19 cellular contexts compared by ENCODE assay signal in genomic region chr20:11143481-11143880, GRCh38.
A peak's percentile ranks its signal among the peaks of the same experiment; 100 is the strongest.
DNase-seq lines count a peak whose midpoint lies in the region; ATAC-seq and TF ChIP-seq lines count a peak whose summit lies in the region.
"Had no signal": no experiment of that assay in that cellular context is flagged by ENCODE, and none has a peak within 500 bp of the region (broad histone marks: within the 10 kb centered on the region; RNA-seq: fewer than 3 reads in every experiment).

No MANE protein-coding gene starts in this region.

- POLR2A ChIA-PET in IMR-90 (lab: Charles Lee; ENCODE audit: unreplicated experiment) (no interaction called here), WTC11 (lab: Charles Lee) (no interaction called here)

- CTCF ChIA-PET in IMR-90 (lab: Yijun Ruan, JAX) (no interaction called here), WTC11 (lab: Charles Lee) (no interaction called here)

- TF ChIP-seq POLR2A in IMR-90 (IDR thresholded peaks at IDR 0.05; ENCODE audit: low read depth, low read length) (no peak), suprapubic skin (IDR thresholded peaks at IDR 0.05) (no peak)

- peaks cover 53% of the 10 kb centered on the region for H3K4me1 Mint-ChIP-seq in chondrocyte (ENCODE audit: low read depth)
- no peaks in the 10 kb centered on the region for H3K4me1 Mint-ChIP-seq in WTC11
- H3K4me1 Mint-ChIP-seq: CD14-positive monocyte had no signal

- H3K27ac ChIP-seq in IMR-90 (ENCODE audit: insufficient read depth, low read length) (no peak overlapping the region), mesendoderm (ENCODE audit: low read depth, low read length) (no peak overlapping the region), suprapubic skin (peak overlapping the region; percentile 10)

- H2BK120ac ChIP-seq in IMR-90 (ENCODE audit: low read depth, low read length) (peak overlapping the region; percentile 37; the same call in 1 of the 2 replicates), mesendoderm (ENCODE audit: low read depth, low read length) (no peak overlapping the region)

- no CpG with 5 or more reads among the region's 2 CpGs for WGBS in IMR-90 (ENCODE audit: extremely low coverage in 2 of 2, insufficient read length in 1 of 2), 2 experiments
- WGBS in mesendoderm (ENCODE audit: extremely low coverage, insufficient coverage, low lambda C conversion rate), result no CpG with 5 or more reads among the region's 2 CpGs
- 57% methylated on average over 2 of the region's 2 CpGs for WGBS in suprapubic skin

- H3K18ac ChIP-seq in IMR-90 (ENCODE audit: low read depth, low read length) (no peak overlapping the region), mesendoderm (ENCODE audit: low read length) (no peak overlapping the region)

- H3K27me3 ChIP-seq in IMR-90 (ENCODE audit: control insufficient read depth, insufficient read depth, low read length) (no peaks in the 10 kb centered on the region; the same call in 1 of the 2 replicates), mesendoderm (ENCODE audit: insufficient read depth, low read length, poor library complexity) (no peaks in the 10 kb centered on the region), suprapubic skin (no peaks in the 10 kb centered on the region)

- peaks cover 2% of the 10 kb centered on the region for H3K36me3 Mint-ChIP-seq in chondrocyte (ENCODE audit: low read depth)
- H3K36me3 Mint-ChIP-seq in WTC11, result no peaks in the 10 kb centered on the region
- H3K36me3 Mint-ChIP-seq: CD14-positive monocyte had no signal

- H3K9ac ChIP-seq in IMR-90 (ENCODE audit: low read depth, low read length) (no peak overlapping the region), mesendoderm (ENCODE audit: low read length) (no peak overlapping the region)

- H3K9me1 ChIP-seq in IMR-90 (ENCODE audit: insufficient read depth, low read length), result no peaks in the 10 kb centered on the region

- H3K4me2 ChIP-seq in IMR-90 (ENCODE audit: low read depth, low read length), result no peak overlapping the region
- H3K4me2 ChIP-seq in mesendoderm (ENCODE audit: low read length), result no peak overlapping the region

- H3K79me1 ChIP-seq in IMR-90 (ENCODE audit: low read depth in 1 of 2, low read length in 2 of 2) (no peaks in the 10 kb centered on the region), mesendoderm (ENCODE audit: low read length) (no peaks in the 10 kb centered on the region)

- no peak overlapping the region for H2BK5ac ChIP-seq in IMR-90 (ENCODE audit: low read depth, low read length, poor library complexity, severe bottlenecking)
- no peak overlapping the region for H2BK5ac ChIP-seq in mesendoderm (ENCODE audit: low read length)

- no peak overlapping the region for H4K5ac ChIP-seq in IMR-90 (ENCODE audit: low read depth, low read length)
- H4K5ac ChIP-seq in mesendoderm (ENCODE audit: low read length), result no peak overlapping the region

- no peak overlapping the region for H2AK9ac ChIP-seq in IMR-90 (replicated peaks; ENCODE audit: low read depth, low read length, poor library complexity)

- H3K4me1 ChIP-seq in IMR-90 (ENCODE audit: control insufficient read depth, insufficient read depth, low read length), result 0 out of 2 replicates have a peak, but pooled peaks cover 2% of the 10 kb centered on the region
- peaks cover 7% of the 10 kb centered on the region for H3K4me1 ChIP-seq in mesendoderm (ENCODE audit: control insufficient read depth, low read depth, low read length)
- peaks cover 15% of the 10 kb centered on the region for H3K4me1 ChIP-seq in suprapubic skin

- no peak for TF ChIP-seq RAD21 in IMR-90 (IDR thresholded peaks at IDR 0.05; ENCODE audit: low read length)

- H4K8ac ChIP-seq in IMR-90 (ENCODE audit: low read depth in 2 of 2, low read length in 2 of 2) (no peak overlapping the region; a peak in 1 of 4 replicates), mesendoderm (ENCODE audit: low read depth, low read length) (no peak overlapping the region)

- H2BK15ac ChIP-seq in IMR-90 (ENCODE audit: low read depth, low read length), result no peak overlapping the region
- H2BK15ac ChIP-seq in mesendoderm (replicated peaks; ENCODE audit: low read depth), result no peak overlapping the region

- no peak overlapping the region for H4K91ac ChIP-seq in IMR-90 (ENCODE audit: insufficient read depth, low read depth, low read length)

- H3K4me3 ChIP-seq in IMR-90 (ENCODE audit: insufficient read depth, low read depth, low read length) (no peak overlapping the region), mesendoderm (ENCODE audit: low read length) (no peak overlapping the region), suprapubic skin (no peak overlapping the region)

- no peaks in the 10 kb centered on the region for H3K27me3 Mint-ChIP-seq in chondrocyte (ENCODE audit: low read depth)
- H3K27me3 Mint-ChIP-seq in WTC11 (ENCODE audit: low read depth), result no peaks in the 10 kb centered on the region

- no peaks in the 10 kb centered on the region for H3K79me2 ChIP-seq in mesendoderm (ENCODE audit: control insufficient read depth, insufficient read depth, low read length)

- no peak overlapping the region for H2AK5ac ChIP-seq in IMR-90 (ENCODE audit: low read depth, low read length)
- no peak overlapping the region for H2AK5ac ChIP-seq in mesendoderm (ENCODE audit: low read length)

- H3K9me3 Mint-ChIP-seq in chondrocyte (ENCODE audit: low read depth) (peaks cover 3% of the 10 kb centered on the region), WTC11 (no peaks in the 10 kb centered on the region; the same call in 1 of the 2 replicates)

- dilution Hi-C loops in IMR-90 (cut with HindIII; ENCODE audit: low sequenced_read_pairs, unreplicated experiment), result no loop called here

- peak overlapping the region; percentile 94 for H3K27ac Mint-ChIP-seq in chondrocyte (ENCODE audit: unreplicated experiment)
- H3K27ac Mint-ChIP-seq in WTC11, result no peak overlapping the region
- H3K27ac Mint-ChIP-seq: CD14-positive monocyte had no signal

- H4K20me1 ChIP-seq in IMR-90 (ENCODE audit: insufficient read depth, low read length), result no peaks in the 10 kb centered on the region

- in situ Hi-C loops in IMR-90 (cut with MboI; ENCODE audit: low sequenced_read_pairs), result no loop called here

- no peak for TF ChIP-seq EP300 in suprapubic skin (IDR thresholded peaks at IDR 0.05)

- no peak overlapping the region for H2BK20ac ChIP-seq in IMR-90 (ENCODE audit: low read depth, low read length)

- TF ChIP-seq CTCF in IMR-90 (conservative IDR thresholded peaks at IDR 0.05; ENCODE audit: low read depth, low read length), result no peak
- TF ChIP-seq CTCF in chondrocyte (IDR thresholded peaks at IDR 0.05), result no peak
- TF ChIP-seq CTCF in suprapubic skin (IDR thresholded peaks at IDR 0.05), result no peak
- TF ChIP-seq CTCF in WTC11 (IDR thresholded peaks at IDR 0.05), result no peak

- no peaks in the 10 kb centered on the region for H3K9me3 ChIP-seq in IMR-90 (ENCODE audit: control insufficient read depth, insufficient read depth, low read length)
- no peaks in the 10 kb centered on the region for H3K9me3 ChIP-seq in suprapubic skin

- H3K4me3 Mint-ChIP-seq in chondrocyte (ENCODE audit: unreplicated experiment), result peak overlapping the region; percentile 8
- H3K4me3 Mint-ChIP-seq in WTC11, result no peak overlapping the region
- H3K4me3 Mint-ChIP-seq: CD14-positive monocyte had no signal

- DNase-seq in IMR-90, result peak; percentile 12
- DNase-seq in chondrocyte (ENCODE audit: low spot score), result no peak
- DNase-seq in mesendoderm, result peak; percentile 6
- no peak for DNase-seq in suprapubic skin (ENCODE audit: low spot score in 2 of 2)
- DNase-seq in cerebellar cortex (ENCODE audit: low spot score), result no peak
- no peak for DNase-seq in NCI-H146 (lab: John Stamatoyannopoulos, UW)
- DNase-seq in WTC11 (ENCODE audit: low spot score), result no peak
- DNase-seq: ACHN; AML-193; COR-L47; DMS153; H7; NCI-H2029; NCI-H2171; NCI-H446; NK-92 treated with Interleukin-12 subunit alpha and Interleukin-12 subunit beta, amount 100 ng/mL, for 24 hours; SIG-M5 had no signal

- H3K4ac ChIP-seq in IMR-90 (ENCODE audit: low read depth, low read length) (no peak overlapping the region), mesendoderm (ENCODE audit: low read depth, low read length) (no peak overlapping the region)

- H3K56ac ChIP-seq in IMR-90 (ENCODE audit: extremely low read depth, insufficient read depth, low read length) (no peak overlapping the region), mesendoderm (ENCODE audit: low read length) (no peak overlapping the region)

- intact Hi-C loops in IMR-90 (cut with micrococcal nuclease), result loop anchor here (5.0 kb wide), 1 partner anchor 221 kb away; no protein-coding TSS in a partner anchor

- no peak overlapping the region for H2AFZ ChIP-seq in IMR-90 (replicated peaks; ENCODE audit: low read length, poor library complexity)

- no peak overlapping the region for H3K23ac ChIP-seq in IMR-90 (ENCODE audit: low read depth, low read length)
- no peak overlapping the region for H3K23ac ChIP-seq in mesendoderm (ENCODE audit: low read length)

- H3K14ac ChIP-seq in IMR-90 (replicated peaks; ENCODE audit: low read depth, low read length), result 0 out of 2 replicates have a peak overlapping the region, but pooled peaks have one; percentile 37

- no peaks in the 10 kb centered on the region for H3K36me3 ChIP-seq in IMR-90 (ENCODE audit: control insufficient read depth, insufficient read depth, low read length)
- H3K36me3 ChIP-seq in mesendoderm (ENCODE audit: control insufficient read depth, insufficient read depth, low read length), result no peaks in the 10 kb centered on the region
- H3K36me3 ChIP-seq in suprapubic skin, result no peaks in the 10 kb centered on the region

- BruUV-seq in IMR-90 (replicated peaks; lab: Mats Ljungman, UMichigan), result no TSS peak

- ATAC-seq in IMR-90 (ENCODE audit: low read depth) (no peak; the same call in 1 of the 2 replicates), WTC11 (no peak), HG03571 (IDR thresholded peaks at IDR 0.05; ENCODE audit: unreplicated experiment) (no peak)

TF ChIP-seq in IMR-90, 13 proteins besides CTCF, POLR2A, EP300 and RAD21 (continues in another document):
- TF ChIP-seq USF2 (IDR thresholded peaks at IDR 0.05; ENCODE audit: low read depth, low read length) (no peak), RCOR1 (IDR thresholded peaks at IDR 0.05; ENCODE audit: insufficient replicate concordance, low read length) (no peak)

TF ChIP-seq in WTC11, 78 proteins besides CTCF, POLR2A, EP300 and RAD21 (continues in another document):
- no peak for TF ChIP-seq JAZF1 (CRISPR knock-in tag; IDR thresholded peaks at IDR 0.05)
- TF ChIP-seq IRF2 (CRISPR knock-in tag; IDR thresholded peaks at IDR 0.05; ENCODE audit: borderline replicate concordance, low read depth), result no peak
- no peak for TF ChIP-seq HMGA2 (CRISPR knock-in tag; IDR thresholded peaks at IDR 0.05)
- no peak for TF ChIP-seq ZNF263 (CRISPR knock-in tag; IDR thresholded peaks at IDR 0.05; ENCODE audit: low read depth)
- TF ChIP-seq NR1H2 (CRISPR knock-in tag; IDR thresholded peaks at IDR 0.05), result no peak
- no peak for TF ChIP-seq E2F5 (CRISPR knock-in tag; IDR thresholded peaks at IDR 0.05)
- TF ChIP-seq OVOL2 (CRISPR knock-in tag; IDR thresholded peaks at IDR 0.05; ENCODE audit: borderline replicate concordance), result no peak

Comparison
In these comparisons a context has a peak if more than half of its experiments do, and no peak if none do; other contexts are left out.
1. DNase-seq: peak in IMR-90 (single experiment) and mesendoderm (single experiment); none in chondrocyte (single experiment), suprapubic skin (0 of 2), cerebellar cortex (single experiment), NCI-H146 (single experiment) and WTC11 (single experiment).